Comparison of ENCODE assay signal across 8 cellular contexts in the genomic region with DNA sequence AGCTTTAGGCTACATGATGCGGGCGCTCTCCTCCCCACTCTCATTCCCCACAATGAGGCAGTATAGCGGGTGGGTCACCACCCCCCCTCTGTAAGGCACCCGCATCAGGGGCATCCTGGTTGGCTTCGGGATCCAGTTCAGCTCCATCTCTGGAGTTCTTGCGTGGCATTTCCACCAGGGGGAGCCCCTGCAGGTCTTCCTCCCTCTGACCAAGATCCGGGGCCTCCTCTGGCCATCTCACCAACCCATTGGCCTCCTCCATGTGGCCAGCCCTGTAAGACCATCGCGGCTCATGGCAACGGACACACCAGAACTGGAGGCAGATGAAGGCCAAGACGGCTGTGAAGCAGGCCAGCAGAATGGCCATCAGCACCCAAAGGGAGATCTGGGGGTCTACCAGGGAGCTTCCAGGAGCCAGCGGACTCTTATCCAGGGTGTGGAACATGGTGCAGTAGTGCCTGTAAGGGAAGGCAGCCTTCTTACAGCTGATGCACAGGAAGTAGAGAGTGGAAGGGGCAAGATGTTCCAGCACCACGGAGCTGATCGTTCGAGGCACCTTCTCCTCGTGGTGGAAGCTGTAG.
A peak's percentile ranks its signal among the peaks of the same experiment; 100 is the strongest.
DNase-seq lines count a peak whose midpoint lies in the region; ATAC-seq and TF ChIP-seq lines count a peak whose summit lies in the region.

No MANE protein-coding gene starts in this region.

- in situ Hi-C loops in brain microvascular endothelial cell (cut with HindIII; ENCODE audit: low pct_ligation_motif_present, low sequenced_read_pairs) = no loop called here

- H3K27me3 ChIP-seq in brain microvascular endothelial cell (replicated peaks) = no peaks in the 10 kb centered on the region

- peaks cover 20% of the 10 kb centered on the region for H3K36me3 Mint-ChIP-seq in mesothelial cell of epicardium

- H3K9me3 Mint-ChIP-seq in mesothelial cell of epicardium = peaks cover 5% of the 10 kb centered on the region

- DNase-seq in 8988T (peak; percentile 48), GM12865 (ENCODE audit: low read depth) (peak; percentile 44), RPMI8226 (peak; percentile 36), brain microvascular endothelial cell (peak; percentile 26), mesothelial cell of epicardium (ENCODE audit: low spot score in 2 of 2, unreplicated experiment in 2 of 2) (peak in 1 of 2 experiments; percentile 54), OCI-M2 (lab: John Stamatoyannopoulos, UW; ENCODE audit: unreplicated experiment) (no peak), NCI-H526 treated with DMSO at 0.1 percent for 48 hours (lab: John Stamatoyannopoulos, UW) (no peak)

- ATAC-seq in GM21529 (IDR thresholded peaks at IDR 0.05; ENCODE audit: unreplicated experiment) = no peak

- H3K36me3 ChIP-seq in brain microvascular endothelial cell (replicated peaks) = no peaks in the 10 kb centered on the region

- H3K4me3 ChIP-seq in GM12865 (ENCODE audit: low read depth, low read length) (no peak overlapping the region), brain microvascular endothelial cell (ENCODE audit: low read depth, low read length) (no peak overlapping the region)

- TF ChIP-seq CTCF in GM12865 (IDR thresholded peaks at IDR 0.05; ENCODE audit: insufficient read depth, low read depth, low read length, missing control alignments) (peak; percentile 61), brain microvascular endothelial cell (IDR thresholded peaks at IDR 0.05; ENCODE audit: low read depth, low read length, missing control alignments) (peak; percentile 76), mesothelial cell of epicardium (IDR thresholded peaks at IDR 0.05; ENCODE audit: unreplicated experiment) (peak; percentile 29)

- peaks cover 2% of the 10 kb centered on the region for H3K4me1 Mint-ChIP-seq in mesothelial cell of epicardium

- no peak overlapping the region for H3K4me3 Mint-ChIP-seq in mesothelial cell of epicardium

- no peaks in the 10 kb centered on the region for H3K27me3 Mint-ChIP-seq in mesothelial cell of epicardium (ENCODE audit: low read depth)

- no peak overlapping the region for H3K27ac ChIP-seq in brain microvascular endothelial cell

- no peak overlapping the region for H3K27ac Mint-ChIP-seq in mesothelial cell of epicardium

Comparison
In these comparisons a context has a peak if more than half of its experiments do, and no peak if none do; other contexts are left out.
1. DNase-seq: peak in 8988T (single experiment), GM12865 (single experiment), RPMI8226 (single experiment) and brain microvascular endothelial cell (single experiment); none in OCI-M2 (single experiment) and NCI-H526 treated with DMSO at 0.1 percent for 48 hours (single experiment).
2. Peak in every context shown above with its lines, with median percentiles within 50 percentile points of each other: CTCF ChIP-seq.